In genomic region chr14:56175773-56176172, GRCh38 we compare ENCODE assay signal across 29 cellular contexts.
"Had no signal": no experiment of that assay in that cellular context is flagged by ENCODE, and none has a peak within 500 bp of the region (broad histone marks: within the 10 kb centered on the region; RNA-seq: fewer than 3 reads in every experiment).

No MANE protein-coding gene starts in this region.

- H3K27me3 Mint-ChIP-seq: activated B cell treated with CpG ODN at 0.5 μM for 24 hours; activated CD4-positive, alpha-beta memory T cell treated with anti-CD3 and anti-CD28 coated beads, Interleukin-2, amount 10 ng/mL, durations not matched to agents 7 days and 5 days; activated CD8-positive, alpha-beta memory T cell treated with anti-CD3 and anti-CD28 coated beads, Interleukin-2, amount 10 ng/mL, durations not matched to agents 7 days and 5 days; activated naive CD4-positive, alpha-beta T cell treated with anti-CD3 and anti-CD28 coated beads, Interleukin-2, amount 50 U/mL, for 24 hours had no signal

- DNase-seq: activated B cell treated with CpG ODN at 0.5 μM for 24 hours; activated CD4-positive, alpha-beta memory T cell treated with anti-CD3 and anti-CD28 coated beads, Interleukin-2, amount 10 ng/mL, durations not matched to agents 7 days and 5 days; activated CD4-positive, alpha-beta T cell treated with anti-CD3 and anti-CD28 coated beads for 1 hour; activated CD4-positive, alpha-beta T cell treated with anti-CD3 and anti-CD28 coated beads for 48 hours; activated CD8-positive, alpha-beta memory T cell treated with anti-CD3 and anti-CD28 coated beads for 24 hours; activated CD8-positive, alpha-beta memory T cell treated with anti-CD3 and anti-CD28 coated beads, Interleukin-2, amount 10 ng/mL, durations not matched to agents 7 days and 5 days; activated CD8-positive, alpha-beta memory T cell treated with anti-CD3 and anti-CD28 coated beads, Interleukin-2, amount 50 U/mL, for 48 hours; activated gamma-delta T cell; activated naive CD4-positive, alpha-beta T cell treated with Interleukin-2 at 50 U/mL for 16 hours; activated naive CD8-positive, alpha-beta T cell treated with anti-CD3 and anti-CD28 coated beads, Interleukin-2, amount 10 ng/mL, durations not matched to agents 7 days and 5 days; amygdala; Kasumi-1; NCI-H146; NCI-H187; NCI-H2107; NCI-H2171; NCI-H526; NCI-H774; OCI-M1; Right ventricle myocardium superior; SW 1271; T-helper 1 cell; T-helper 2 cell; T-helper 9 cell had no signal

- ATAC-seq: activated CD8-positive, alpha-beta memory T cell treated with anti-CD3 and anti-CD28 coated beads, Interleukin-2, amount 10 ng/mL, durations not matched to agents 7 days and 5 days had no signal

- H3K9me3 ChIP-seq: ascending aorta, breast epithelium had no signal

- H3K27me3 ChIP-seq: ascending aorta, breast epithelium had no signal

- H3K36me3 ChIP-seq: breast epithelium had no signal

- H3K27ac ChIP-seq: ascending aorta, breast epithelium, VCaP had no signal

- H3K4me3 ChIP-seq: ascending aorta, breast epithelium had no signal

- H3K4me3 Mint-ChIP-seq: activated B cell treated with CpG ODN at 0.5 μM for 24 hours; activated CD4-positive, alpha-beta memory T cell treated with anti-CD3 and anti-CD28 coated beads, Interleukin-2, amount 10 ng/mL, durations not matched to agents 7 days and 5 days; activated CD8-positive, alpha-beta memory T cell treated with anti-CD3 and anti-CD28 coated beads, Interleukin-2, amount 10 ng/mL, durations not matched to agents 7 days and 5 days; activated naive CD4-positive, alpha-beta T cell treated with anti-CD3 and anti-CD28 coated beads, Interleukin-2, amount 50 U/mL, for 24 hours; activated naive CD8-positive, alpha-beta T cell treated with anti-CD3 and anti-CD28 coated beads, Interleukin-2, amount 10 ng/mL, durations not matched to agents 7 days and 5 days had no signal

- H3K9me3 Mint-ChIP-seq: activated B cell treated with CpG ODN at 0.5 μM for 24 hours; activated CD4-positive, alpha-beta memory T cell treated with anti-CD3 and anti-CD28 coated beads, Interleukin-2, amount 10 ng/mL, durations not matched to agents 7 days and 5 days; activated naive CD4-positive, alpha-beta T cell treated with anti-CD3 and anti-CD28 coated beads, Interleukin-2, amount 50 U/mL, for 24 hours; activated T-helper 2 cell treated with anti-CD3 and anti-CD28 coated beads, Interferon-gamma antibody, Interleukin-2, Interleukin-4, amounts not matched to agents 10 μg/mL and 5 μg/mL and 100 μg/mL, durations not matched to agents 14 hours and 24 hours and 36 hours had no signal

- H3K27ac Mint-ChIP-seq: activated B cell treated with CpG ODN at 0.5 μM for 24 hours; activated CD4-positive, alpha-beta memory T cell treated with anti-CD3 and anti-CD28 coated beads, Interleukin-2, amount 10 ng/mL, durations not matched to agents 7 days and 5 days; activated CD8-positive, alpha-beta memory T cell treated with anti-CD3 and anti-CD28 coated beads, Interleukin-2, amount 10 ng/mL, durations not matched to agents 7 days and 5 days; activated naive CD4-positive, alpha-beta T cell treated with anti-CD3 and anti-CD28 coated beads, Interleukin-2, amount 50 U/mL, for 24 hours; activated naive CD8-positive, alpha-beta T cell treated with anti-CD3 and anti-CD28 coated beads, Interleukin-2, amount 10 ng/mL, durations not matched to agents 7 days and 5 days; activated T-helper 2 cell treated with anti-CD3 and anti-CD28 coated beads, Interferon-gamma antibody, Interleukin-2, Interleukin-4, amounts not matched to agents 10 μg/mL and 5 μg/mL and 100 μg/mL, durations not matched to agents 14 hours and 24 hours and 36 hours had no signal
